ENCODE assay signal across 20 cellular contexts in genomic region chr4:16779028-16779675, GRCh38.
"Had no signal": no experiment of that assay in that cellular context is flagged by ENCODE, and none has a peak within 500 bp of the region (broad histone marks: within the 10 kb centered on the region; RNA-seq: fewer than 3 reads in every experiment).

No MANE protein-coding gene starts in this region.

- H3K27ac Mint-ChIP-seq: activated B cell treated with CpG ODN at 0.5 μM for 24 hours; activated naive CD4-positive, alpha-beta T cell treated with anti-CD3 and anti-CD28 coated beads, Interleukin-2, amount 50 U/mL, for 72 hours; immature natural killer cell; stimulated activated naive B cell treated with anti-CD40 and anti-IgM and Interleukin-4, amounts not matched to agents 10 μg/mL and 1 μg/mL and 100 μg/mL, for 72 hours had no signal

- H3K27ac ChIP-seq: colonic mucosa, neutrophil, SK-N-MC had no signal

- H3K9me3 ChIP-seq: colonic mucosa, neutrophil had no signal

- H3K36me3 ChIP-seq: colonic mucosa, neutrophil had no signal

- H3K36me3 Mint-ChIP-seq: activated naive CD4-positive, alpha-beta T cell treated with anti-CD3 and anti-CD28 coated beads, Interleukin-2, amount 50 U/mL, for 72 hours; naive B cell; stimulated activated naive B cell treated with anti-CD40 and anti-IgM and Interleukin-4, amounts not matched to agents 10 μg/mL and 1 μg/mL and 100 μg/mL, for 72 hours had no signal

- H3K9me3 Mint-ChIP-seq: activated B cell treated with CpG ODN at 0.5 μM for 24 hours; activated naive CD4-positive, alpha-beta T cell treated with anti-CD3 and anti-CD28 coated beads, Interleukin-2, amount 50 U/mL, for 72 hours; immature natural killer cell; naive B cell; stimulated activated naive B cell treated with anti-CD40 and anti-IgM and Interleukin-4, amounts not matched to agents 10 μg/mL and 1 μg/mL and 100 μg/mL, for 72 hours had no signal

- ATAC-seq: activated naive CD4-positive, alpha-beta T cell treated with anti-CD3 and anti-CD28 coated beads, Interleukin-2, amount 50 U/mL, for 72 hours; stimulated activated naive B cell treated with anti-CD40 and anti-IgM and Interleukin-4, amounts not matched to agents 10 μg/mL and 1 μg/mL and 100 μg/mL, for 72 hours had no signal

- H3K4me3 ChIP-seq: colonic mucosa, lung, SK-N-MC, smooth muscle cell had no signal

- H3K4me1 Mint-ChIP-seq: activated B cell treated with CpG ODN at 0.5 μM for 24 hours; immature natural killer cell; naive B cell; stimulated activated naive B cell treated with anti-CD40 and anti-IgM and Interleukin-4, amounts not matched to agents 10 μg/mL and 1 μg/mL and 100 μg/mL, for 72 hours had no signal

- DNase-seq: activated B cell treated with CpG ODN at 0.5 μM for 24 hours; activated CD4-positive, alpha-beta T cell treated with anti-CD3 and anti-CD28 coated beads, Interleukin-2, amount 50 U/mL, for 1 hour; activated effector memory CD4-positive, alpha-beta T cell treated with Interleukin-2 at 50 U/mL for 16 hours; activated T-cell treated with anti-CD3 and anti-CD28 coated beads for 4 hours; amygdala; colonic mucosa; effector CD4-positive, alpha-beta T cell; glutamatergic neuron; immature natural killer cell; left cardiac atrium; naive B cell; posterior cingulate gyrus; stimulated activated CD4-positive, alpha-beta T cell treated with anti-CD3 and anti-CD28 coated beads, Interleukin-1b, Interleukin-23, amount 100 ng/mL, for 48 hours; stimulated activated naive B cell treated with anti-CD40 and anti-IgM and Interleukin-4, amounts not matched to agents 10 μg/mL and 1 μg/mL and 100 μg/mL, for 72 hours; trophoblast cell had no signal

- H3K27me3 ChIP-seq: colonic mucosa, neutrophil had no signal

- H3K4me1 ChIP-seq: colonic mucosa had no signal

- H3K4me3 Mint-ChIP-seq: activated B cell treated with CpG ODN at 0.5 μM for 24 hours; immature natural killer cell; naive B cell; stimulated activated naive B cell treated with anti-CD40 and anti-IgM and Interleukin-4, amounts not matched to agents 10 μg/mL and 1 μg/mL and 100 μg/mL, for 72 hours had no signal

- H3K27me3 Mint-ChIP-seq: activated B cell treated with CpG ODN at 0.5 μM for 24 hours; naive B cell; stimulated activated naive B cell treated with anti-CD40 and anti-IgM and Interleukin-4, amounts not matched to agents 10 μg/mL and 1 μg/mL and 100 μg/mL, for 72 hours had no signal
